26 cellular contexts compared by ENCODE assay signal in genomic region chr2:26678026-26678425, GRCh38. TPM values are rescaled to one million over a fixed set of nuclear protein-coding genes. Genes with fewer than 3 reads are reported as not detected.
DNase-seq lines count a peak whose midpoint lies in the region; ATAC-seq, FAIRE-seq and TF ChIP-seq lines count a peak whose summit lies in the region.
"Had no signal": no experiment of that assay in that cellular context is flagged by ENCODE, and none has a peak within 500 bp of the region (broad histone marks: within the 10 kb centered on the region; RNA-seq: fewer than 3 reads in every experiment).

No MANE protein-coding gene starts in this region.

- TF ChIP-seq POLR2A in gastrocnemius medialis (IDR thresholded peaks at IDR 0.05) = no peak

- H3K9me3 ChIP-seq in mucosa of descending colon (no peaks in the 10 kb centered on the region), gastrocnemius medialis (no peaks in the 10 kb centered on the region)
- H3K9me3 ChIP-seq: SJSA1 had no signal

- ATAC-seq in mucosa of descending colon (no peak), gastrocnemius medialis (no peak), GM18502 (IDR thresholded peaks at IDR 0.05; ENCODE audit: poor library complexity, unreplicated experiment) (no peak)

- peak; percentile 40 for FAIRE-seq in HTR-8/SVneo (lab: Jason Lieb, UNC)
- FAIRE-seq: GM12892, GM18507 had no signal

- in situ Hi-C loops in gastrocnemius medialis (cut with MboI; ENCODE audit: low sequenced_read_pairs in 4 of 4) = no loop called here

- peak; percentile 18 for DNase-seq in AG10803 (ENCODE audit: low read depth)
- no peak for DNase-seq in HTR-8/SVneo (ENCODE audit: insufficient read length, low spot score)
- DNase-seq in cardiac fibroblast (ENCODE audit: low read depth in 2 of 2) = peak; percentile 15 to 26
- peak; percentile 33 for DNase-seq in fibroblast of the aortic adventitia (ENCODE audit: low read depth)
- DNase-seq in mucosa of descending colon = no peak
- no peak for DNase-seq in Kasumi-1 (lab: John Stamatoyannopoulos, UW)
- no peak for DNase-seq in gastrocnemius medialis
- DNase-seq: 8988T; ACHN; Calu3; DMS79 treated with DMSO at 0.1 percent for 48 hours; H9; HFFc6; NCI-H1092 treated with DMSO at 0.1 percent for 48 hours; NCI-H1436 treated with DMSO at 0.1 percent for 48 hours; NCI-H187 treated with DMSO at 0.1 percent for 48 hours; NCI-H446; NCI-H524 treated with DMSO at 0.1 percent for 48 hours; NCI-H774; NK-92 treated with Interleukin-12 subunit alpha and Interleukin-12 subunit beta, amount 100 ng/mL, for 24 hours; Right ventricle myocardium superior; RPMI8226 had no signal

- no peak overlapping the region for H3K4me3 ChIP-seq in AG10803 (ENCODE audit: low read length)
- H3K4me3 ChIP-seq in cardiac fibroblast (replicated peaks in 1 of 2; ENCODE audit: low read depth in 2 of 2, low read length in 2 of 2) = no peak overlapping the region
- H3K4me3 ChIP-seq in fibroblast of the aortic adventitia (ENCODE audit: low read depth, low read length) = no peak overlapping the region
- no peak overlapping the region for H3K4me3 ChIP-seq in mucosa of descending colon
- no peak overlapping the region for H3K4me3 ChIP-seq in gastrocnemius medialis
- H3K4me3 ChIP-seq: SJSA1 had no signal

- H3K4me1 ChIP-seq in mucosa of descending colon (ENCODE audit: low read depth) = no peaks in the 10 kb centered on the region
- H3K4me1 ChIP-seq in gastrocnemius medialis = no peaks in the 10 kb centered on the region
- H3K4me1 ChIP-seq: SJSA1 had no signal

- intact Hi-C loops in mucosa of descending colon (cut with DNase I, micrococcal nuclease) (no loop called here), gastrocnemius medialis (cut with DNase I; ENCODE audit: low total_unique reads) (no loop called here)

- H3K36me3 ChIP-seq in mucosa of descending colon (ENCODE audit: low read depth) = no peaks in the 10 kb centered on the region
- H3K36me3 ChIP-seq in gastrocnemius medialis = no peaks in the 10 kb centered on the region
- H3K36me3 ChIP-seq: SJSA1 had no signal

- TF ChIP-seq CTCF in AG10803 (conservative IDR thresholded peaks at IDR 0.05; ENCODE audit: low read length) = no peak
- no peak for TF ChIP-seq CTCF in cardiac fibroblast (IDR thresholded peaks at IDR 0.05; ENCODE audit: low read depth, low read length)
- TF ChIP-seq CTCF in fibroblast of the aortic adventitia (IDR thresholded peaks at IDR 0.05; ENCODE audit: insufficient read depth, low read length) = no peak
- TF ChIP-seq CTCF in mucosa of descending colon (IDR thresholded peaks at IDR 0.05) = no peak
- no peak for TF ChIP-seq CTCF in gastrocnemius medialis (IDR thresholded peaks at IDR 0.05 in 4 of 5, conservative IDR thresholded peaks at IDR 0.05 in 1 of 5)

- no peak overlapping the region for H3K27ac ChIP-seq in gastrocnemius medialis
- H3K27ac ChIP-seq: SJSA1 had no signal

- H3K27me3 ChIP-seq in gastrocnemius medialis = peaks cover 0 to 3% (median 0%) of the 10 kb centered on the region in 3 donors

RNA-seq across cellular contexts. Expression of gene KCNK3, which starts 14.5 kb away (rescaled TPM):
- total RNA-seq in fibroblast of the aortic adventitia (ENCODE audit: low replicate concordance) (2.3 TPM in 1 of 2 replicates, not detected in the other), mucosa of descending colon (10 to 100 TPM in 1 of 3 donors, under 1 TPM in 2; 0.64 to 11.0 (median 0.92) TPM), gastrocnemius medialis (10 to 100 TPM in 1 of 4 donors, 1 to 10 TPM in 1, under 1 TPM in 2; 0.80 to 11.6 (median 1.2) TPM)
- total RNA-seq: Calu3, HFFc6, SJSA1 had no signal

RNA-seq across cellular contexts. Expression of gene CIB4, which starts 36.9 kb away (rescaled TPM):
- total RNA-seq in fibroblast of the aortic adventitia (ENCODE audit: low replicate concordance) (not detected in 2 replicates), mucosa of descending colon (under 1 TPM in 1 of 3 donors, not detected in 2; 0.60 TPM), gastrocnemius medialis (not detected)
- total RNA-seq: Calu3, H9, HFFc6, Right ventricle myocardium superior, SJSA1 had no signal

Comparison
In these comparisons a context has a peak if more than half of its experiments do, and no peak if none do; other contexts are left out.
1. DNase-seq: peak in AG10803 (single experiment), cardiac fibroblast (2 of 2) and fibroblast of the aortic adventitia (single experiment); none in HTR-8/SVneo (single experiment), mucosa of descending colon (0 of 3), Kasumi-1 (0 of 2) and gastrocnemius medialis (0 of 2).